8 cellular contexts compared by ENCODE assay signal in the genomic region with DNA sequence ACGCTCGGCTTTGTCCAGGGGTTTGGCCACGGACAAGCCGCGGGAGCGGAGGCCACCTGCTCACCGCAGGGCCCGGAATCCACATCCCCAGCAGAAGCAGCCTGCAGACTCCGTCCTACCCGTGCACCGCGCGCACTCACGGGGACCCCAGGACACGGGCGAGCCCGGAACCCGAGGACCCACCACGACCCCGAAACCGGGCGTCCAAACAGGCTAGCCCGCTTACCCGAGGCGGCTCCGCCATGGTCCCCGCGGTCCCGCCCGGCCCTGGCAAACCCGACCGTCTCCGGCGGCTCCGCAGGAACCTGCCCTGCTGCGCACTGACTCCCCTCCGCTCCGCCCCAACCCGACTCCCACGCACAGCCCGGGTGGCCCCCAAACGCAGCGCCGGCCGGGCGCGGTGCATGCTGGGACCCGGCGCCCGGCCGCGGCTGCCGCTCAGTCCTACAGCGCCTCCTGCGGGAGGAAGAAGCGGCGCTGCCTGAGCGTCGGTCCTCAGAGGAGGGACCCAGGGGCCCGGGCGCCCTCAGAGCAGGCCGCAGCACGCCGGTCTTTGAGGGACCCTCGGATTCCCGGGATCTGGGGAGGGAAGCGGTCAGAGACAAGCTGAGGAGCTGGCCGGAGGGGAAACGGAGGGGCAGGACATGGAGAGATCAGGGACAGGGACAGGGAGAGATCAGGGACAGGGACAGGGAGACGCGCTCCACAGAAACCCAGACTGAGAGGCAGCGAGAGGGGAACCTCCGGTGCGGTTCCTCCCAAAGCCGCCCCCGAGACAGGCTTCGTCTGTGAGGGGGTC. TPM values are rescaled to one million over a fixed set of nuclear protein-coding genes. Genes with fewer than 3 reads are reported as not detected.
DNase-seq lines count a peak whose midpoint lies in the region; ATAC-seq and TF ChIP-seq lines count a peak whose summit lies in the region.

A gene with protein sequence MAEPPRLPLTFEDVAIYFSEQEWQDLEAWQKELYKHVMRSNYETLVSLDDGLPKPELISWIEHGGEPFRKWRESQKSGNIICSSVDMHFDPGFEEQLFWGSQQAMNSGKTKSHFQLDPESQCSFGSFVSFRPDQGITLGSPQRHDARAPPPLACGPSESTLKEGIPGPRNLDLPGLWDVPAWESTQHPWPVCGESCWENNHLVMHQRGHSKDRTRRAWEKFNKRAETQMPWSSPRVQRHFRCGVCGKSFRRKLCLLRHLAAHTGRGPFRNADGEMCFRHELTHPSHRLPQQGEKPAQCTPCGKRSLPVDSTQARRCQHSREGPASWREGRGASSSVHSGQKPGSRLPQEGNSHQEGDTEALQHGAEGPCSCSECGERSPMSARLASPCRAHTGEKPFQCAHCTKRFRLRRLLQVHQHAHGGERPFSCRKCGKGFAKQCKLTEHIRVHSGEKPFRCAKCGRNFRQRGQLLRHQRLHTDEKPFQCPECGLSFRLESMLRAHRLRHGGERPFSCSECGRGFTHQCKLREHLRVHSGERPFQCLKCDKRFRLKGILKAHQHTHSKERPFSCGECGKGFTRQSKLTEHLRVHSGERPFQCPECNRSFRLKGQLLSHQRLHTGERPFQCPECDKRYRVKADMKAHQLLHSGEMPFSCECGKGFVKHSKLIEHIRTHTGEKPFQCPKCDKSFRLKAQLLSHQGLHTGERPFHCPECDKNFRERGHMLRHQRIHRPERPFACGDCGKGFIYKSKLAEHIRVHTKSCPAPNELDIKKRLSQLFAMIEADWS (minus strand): TSS at position 322 of the 799 bp plus-strand sequence. CDS start 78 bp downstream, at position 244.

- TF ChIP-seq CTCF in coronary artery (IDR thresholded peaks at IDR 0.05) = peak; percentile 91
- peak; percentile 91 for TF ChIP-seq CTCF in liver (IDR thresholded peaks at IDR 0.05; ENCODE audit: low read depth, low read length, missing input control)

- ATAC-seq in HG03457 (IDR thresholded peaks at IDR 0.05; ENCODE audit: unreplicated experiment) = peak; percentile 88

- peak; percentile 74 to 80 for TF ChIP-seq RAD21 in liver (IDR thresholded peaks at IDR 0.05)

- WGBS in liver = under 1% methylated on average over 77 of the region's 77 CpGs

- peak; percentile 64 to 92 (median 82) for DNase-seq in C1 segment of cervical spinal cord (lab: John Stamatoyannopoulos, UW)
- DNase-seq in GM19240 (ENCODE audit: insufficient read length, low spot score) = peak; percentile 85
- DNase-seq in NCI-H510A treated with DMSO at 0.1 percent for 48 hours (lab: John Stamatoyannopoulos, UW) = peak; percentile 70
- peak; percentile 96 for DNase-seq in activated CD4-positive, alpha-beta T cell treated with anti-CD3 and anti-CD28 coated beads for 48 hours
- peak; percentile 89 for DNase-seq in coronary artery (ENCODE audit: low spot score)
- DNase-seq in stimulated activated CD4-positive, alpha-beta T cell treated with anti-CD3 and anti-CD28 coated beads, Interleukin-4, amount 100 ng/mL, for 1 hour = peak; percentile 97

- H3K4me3 ChIP-seq in coronary artery = peak within 1 kb of the TSS; percentile 90
- H3K4me3 ChIP-seq in liver (ENCODE audit: low read depth in 1 of 3, low read length in 3 of 3) = peak within 1 kb of the TSS; percentile 65 to 99 (median 90)

- H3K9me3 ChIP-seq in liver (ENCODE audit: control insufficient read depth in 4 of 4, low read length in 3 of 4) = no peaks in the 10 kb centered on the region

- H3K27ac ChIP-seq in coronary artery (peak within 1 kb of the TSS; percentile 96 to 97), liver (ENCODE audit: low read depth in 1 of 2, low read length in 2 of 2) (peak within 1 kb of the TSS; percentile 92 to 94)

- H3K36me3 ChIP-seq in liver (ENCODE audit: control insufficient read depth in 4 of 4, insufficient read depth in 3 of 4, low read depth in 1 of 4, low read length in 3 of 4) = no peaks in the 10 kb centered on the region

- peak within 1 kb of the TSS; percentile 64 to 97 for H3K9ac ChIP-seq in liver (ENCODE audit: low read depth in 1 of 2, low read length in 2 of 2)

- peaks cover 0 to 8% (median 8%) of the 10 kb centered on the region in 4 donors for H3K4me1 ChIP-seq in liver (ENCODE audit: control insufficient read depth in 4 of 4, insufficient read depth in 4 of 4, low read length in 3 of 4)

- no peaks in the 10 kb centered on the region for H3K27me3 ChIP-seq in liver (ENCODE audit: control insufficient read depth in 4 of 4, insufficient read depth in 4 of 4, low read length in 3 of 4)

TF ChIP-seq in liver, 16 proteins besides CTCF, POLR2A, EP300 and RAD21:
- TF ChIP-seq NR2F2 (IDR thresholded peaks at IDR 0.05) (no peak), YY1 (IDR thresholded peaks at IDR 0.05) (peak; percentile 68), FOXA1 (IDR thresholded peaks at IDR 0.05) (no peak), RXRA (IDR thresholded peaks at IDR 0.05) (no peak), SP1 (IDR thresholded peaks at IDR 0.05) (no peak), GABPA (IDR thresholded peaks at IDR 0.05 in 1 of 2, conservative IDR thresholded peaks at IDR 0.05 in 1 of 2) (peak in 1 of 2 donors; percentile 29), JUND (IDR thresholded peaks at IDR 0.05) (no peak), HNF4A (conservative IDR thresholded peaks at IDR 0.05) (no peak), FOXA2 (IDR thresholded peaks at IDR 0.05) (no peak), TAF1 (conservative IDR thresholded peaks at IDR 0.05) (no peak), HNF4G (IDR thresholded peaks at IDR 0.05) (no peak), EGR1 (IDR thresholded peaks at IDR 0.05; ENCODE audit: low read depth in 2 of 2) (peak; percentile 69 to 85), ATF3 (IDR thresholded peaks at IDR 0.05) (no peak)
- TF ChIP-seq, protein P1, sequence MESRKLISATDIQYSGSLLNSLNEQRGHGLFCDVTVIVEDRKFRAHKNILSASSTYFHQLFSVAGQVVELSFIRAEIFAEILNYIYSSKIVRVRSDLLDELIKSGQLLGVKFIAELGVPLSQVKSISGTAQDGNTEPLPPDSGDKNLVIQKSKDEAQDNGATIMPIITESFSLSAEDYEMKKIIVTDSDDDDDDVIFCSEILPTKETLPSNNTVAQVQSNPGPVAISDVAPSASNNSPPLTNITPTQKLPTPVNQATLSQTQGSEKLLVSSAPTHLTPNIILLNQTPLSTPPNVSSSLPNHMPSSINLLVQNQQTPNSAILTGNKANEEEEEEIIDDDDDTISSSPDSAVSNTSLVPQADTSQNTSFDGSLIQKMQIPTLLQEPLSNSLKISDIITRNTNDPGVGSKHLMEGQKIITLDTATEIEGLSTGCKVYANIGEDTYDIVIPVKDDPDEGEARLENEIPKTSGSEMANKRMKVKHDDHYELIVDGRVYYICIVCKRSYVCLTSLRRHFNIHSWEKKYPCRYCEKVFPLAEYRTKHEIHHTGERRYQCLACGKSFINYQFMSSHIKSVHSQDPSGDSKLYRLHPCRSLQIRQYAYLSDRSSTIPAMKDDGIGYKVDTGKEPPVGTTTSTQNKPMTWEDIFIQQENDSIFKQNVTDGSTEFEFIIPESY (IDR thresholded peaks at IDR 0.05) = no peak
- TF ChIP-seq, protein P2, sequence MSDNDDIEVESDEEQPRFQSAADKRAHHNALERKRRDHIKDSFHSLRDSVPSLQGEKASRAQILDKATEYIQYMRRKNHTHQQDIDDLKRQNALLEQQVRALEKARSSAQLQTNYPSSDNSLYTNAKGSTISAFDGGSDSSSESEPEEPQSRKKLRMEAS (IDR thresholded peaks at IDR 0.05) = no peak
- TF ChIP-seq, protein P3, sequence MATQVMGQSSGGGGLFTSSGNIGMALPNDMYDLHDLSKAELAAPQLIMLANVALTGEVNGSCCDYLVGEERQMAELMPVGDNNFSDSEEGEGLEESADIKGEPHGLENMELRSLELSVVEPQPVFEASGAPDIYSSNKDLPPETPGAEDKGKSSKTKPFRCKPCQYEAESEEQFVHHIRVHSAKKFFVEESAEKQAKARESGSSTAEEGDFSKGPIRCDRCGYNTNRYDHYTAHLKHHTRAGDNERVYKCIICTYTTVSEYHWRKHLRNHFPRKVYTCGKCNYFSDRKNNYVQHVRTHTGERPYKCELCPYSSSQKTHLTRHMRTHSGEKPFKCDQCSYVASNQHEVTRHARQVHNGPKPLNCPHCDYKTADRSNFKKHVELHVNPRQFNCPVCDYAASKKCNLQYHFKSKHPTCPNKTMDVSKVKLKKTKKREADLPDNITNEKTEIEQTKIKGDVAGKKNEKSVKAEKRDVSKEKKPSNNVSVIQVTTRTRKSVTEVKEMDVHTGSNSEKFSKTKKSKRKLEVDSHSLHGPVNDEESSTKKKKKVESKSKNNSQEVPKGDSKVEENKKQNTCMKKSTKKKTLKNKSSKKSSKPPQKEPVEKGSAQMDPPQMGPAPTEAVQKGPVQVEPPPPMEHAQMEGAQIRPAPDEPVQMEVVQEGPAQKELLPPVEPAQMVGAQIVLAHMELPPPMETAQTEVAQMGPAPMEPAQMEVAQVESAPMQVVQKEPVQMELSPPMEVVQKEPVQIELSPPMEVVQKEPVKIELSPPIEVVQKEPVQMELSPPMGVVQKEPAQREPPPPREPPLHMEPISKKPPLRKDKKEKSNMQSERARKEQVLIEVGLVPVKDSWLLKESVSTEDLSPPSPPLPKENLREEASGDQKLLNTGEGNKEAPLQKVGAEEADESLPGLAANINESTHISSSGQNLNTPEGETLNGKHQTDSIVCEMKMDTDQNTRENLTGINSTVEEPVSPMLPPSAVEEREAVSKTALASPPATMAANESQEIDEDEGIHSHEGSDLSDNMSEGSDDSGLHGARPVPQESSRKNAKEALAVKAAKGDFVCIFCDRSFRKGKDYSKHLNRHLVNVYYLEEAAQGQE (IDR thresholded peaks at IDR 0.05) = peak; percentile 27

RNA-seq across cellular contexts. Expression of the gene that starts here (rescaled TPM):
- 1 to 10 TPM; 2.3 to 5.9 TPM for total RNA-seq in liver
- polyA plus RNA-seq in liver = 1 to 10 TPM; 1.0 to 2.3 TPM

Comparison
In these comparisons a context has a peak if more than half of its experiments do, and no peak if none do; other contexts are left out.
1. Peak in every context shown above with its lines: DNase-seq, ATAC-seq, H3K4me3 ChIP-seq and H3K27ac ChIP-seq.